8 cellular contexts compared by ENCODE assay signal in the genomic region with DNA sequence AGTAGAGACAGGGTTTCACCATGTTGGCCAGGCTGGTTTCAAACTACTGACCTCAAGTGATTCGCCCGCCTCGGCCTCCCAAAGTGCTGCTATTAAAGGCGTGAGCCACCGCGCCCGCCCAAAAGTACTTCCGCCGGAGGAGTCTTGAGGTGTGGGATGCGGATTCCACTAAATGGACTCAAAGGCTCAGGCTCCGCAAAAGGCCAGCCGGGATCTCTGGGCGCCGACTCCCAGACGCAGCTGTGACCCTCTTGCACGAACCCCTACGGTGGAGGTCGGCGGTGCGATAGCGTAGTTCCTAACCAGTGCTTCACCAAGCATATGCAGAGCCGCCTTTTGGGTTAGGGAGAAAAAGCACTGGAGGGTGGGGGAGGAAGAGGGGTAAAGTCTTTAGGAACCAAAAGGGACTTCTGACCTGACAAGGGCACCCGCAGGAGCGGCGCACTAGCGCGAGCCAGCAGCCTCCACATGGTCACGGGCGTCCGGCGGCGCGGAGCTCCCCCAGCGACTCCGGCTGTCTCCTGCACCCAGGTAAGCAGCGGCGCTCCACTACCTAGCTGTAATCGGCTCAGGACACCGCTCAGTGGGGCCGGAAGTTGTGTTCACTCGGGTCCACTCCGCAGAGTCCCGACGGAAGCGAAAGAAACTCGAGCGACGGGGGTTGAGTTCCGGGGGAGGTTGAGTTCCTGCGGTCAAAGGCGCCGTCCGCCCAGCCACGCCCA. TPM values are rescaled to one million over a fixed set of nuclear protein-coding genes. Genes with fewer than 3 reads are reported as not detected.
A peak's percentile ranks its signal among the peaks of the same experiment; 100 is the strongest.
DNase-seq lines count a peak whose midpoint lies in the region; ATAC-seq and TF ChIP-seq lines count a peak whose summit lies in the region.

A gene (minus strand): TSS at position 590 of the 722 bp plus-strand sequence. CDS start 120 bp downstream, at position 470.

- H3K36me3 Mint-ChIP-seq in activated T-helper 2 cell treated with anti-CD3 and anti-CD28 coated beads, Interferon-gamma antibody, Interleukin-2, Interleukin-4, amounts not matched to agents 10 μg/mL and 5 μg/mL and 100 μg/mL, durations not matched to agents 14 hours and 24 hours and 36 hours (ENCODE audit: low read depth) = peaks cover 29% of the 10 kb centered on the region
- H3K36me3 Mint-ChIP-seq in nephron progenitor cell (ENCODE audit: low read depth) = peaks cover 16% of the 10 kb centered on the region

- CTCF ChIA-PET in RWPE1 (lab: Yijun Ruan, JAX) = interaction anchor here (0.6 to 2.6 kb wide), 4 partner anchors 38 to 57 kb away, joined by 3 to 8 read pairs (median 4); no protein-coding TSS in a partner anchor

- H3K4me1 Mint-ChIP-seq in activated T-helper 2 cell treated with anti-CD3 and anti-CD28 coated beads, Interferon-gamma antibody, Interleukin-2, Interleukin-4, amounts not matched to agents 10 μg/mL and 5 μg/mL and 100 μg/mL, durations not matched to agents 14 hours and 24 hours and 36 hours (ENCODE audit: low read depth) = peaks cover 22% of the 10 kb centered on the region
- peaks cover 27% of the 10 kb centered on the region for H3K4me1 Mint-ChIP-seq in nephron progenitor cell
- peaks cover 34% of the 10 kb centered on the region for H3K4me1 Mint-ChIP-seq in stimulated activated naive CD8-positive, alpha-beta T cell treated with anti-CD3 and anti-CD28 coated beads, Interleukin-15, amount 100 ng/mL, for 72 hours

- H3K27ac Mint-ChIP-seq in activated T-helper 2 cell treated with anti-CD3 and anti-CD28 coated beads, Interferon-gamma antibody, Interleukin-2, Interleukin-4, amounts not matched to agents 10 μg/mL and 5 μg/mL and 100 μg/mL, durations not matched to agents 14 hours and 24 hours and 36 hours = peak within 1 kb of the TSS; percentile 84
- H3K27ac Mint-ChIP-seq in nephron progenitor cell = peak within 1 kb of the TSS; percentile 98
- H3K27ac Mint-ChIP-seq in stimulated activated naive CD8-positive, alpha-beta T cell treated with anti-CD3 and anti-CD28 coated beads, Interleukin-15, amount 100 ng/mL, for 72 hours = peak within 1 kb of the TSS; percentile 93 to 98

- no peaks in the 10 kb centered on the region for H3K9me3 Mint-ChIP-seq in activated T-helper 2 cell treated with anti-CD3 and anti-CD28 coated beads, Interferon-gamma antibody, Interleukin-2, Interleukin-4, amounts not matched to agents 10 μg/mL and 5 μg/mL and 100 μg/mL, durations not matched to agents 14 hours and 24 hours and 36 hours
- H3K9me3 Mint-ChIP-seq in nephron progenitor cell = no peaks in the 10 kb centered on the region
- H3K9me3 Mint-ChIP-seq in stimulated activated naive CD8-positive, alpha-beta T cell treated with anti-CD3 and anti-CD28 coated beads, Interleukin-15, amount 100 ng/mL, for 72 hours = peaks cover 5 to 7% of the 10 kb centered on the region in 2 donors

- peak within 1 kb of the TSS; percentile 94 for H3K4me3 Mint-ChIP-seq in activated T-helper 2 cell treated with anti-CD3 and anti-CD28 coated beads, Interferon-gamma antibody, Interleukin-2, Interleukin-4, amounts not matched to agents 10 μg/mL and 5 μg/mL and 100 μg/mL, durations not matched to agents 14 hours and 24 hours and 36 hours (ENCODE audit: low read depth)
- peak within 1 kb of the TSS; percentile 95 for H3K4me3 Mint-ChIP-seq in nephron progenitor cell
- H3K4me3 Mint-ChIP-seq in stimulated activated naive CD8-positive, alpha-beta T cell treated with anti-CD3 and anti-CD28 coated beads, Interleukin-15, amount 100 ng/mL, for 72 hours = peak within 1 kb of the TSS; percentile 83 to 96

- intact Hi-C loops in activated T-helper 2 cell treated with anti-CD3 and anti-CD28 coated beads, Interferon-gamma antibody, Interleukin-2, Interleukin-4, amounts not matched to agents 10 μg/mL and 5 μg/mL and 100 μg/mL, durations not matched to agents 14 hours and 24 hours and 36 hours (cut with micrococcal nuclease) = loop anchor here (1.0 to 2.0 kb wide), 5 partner anchors 48 to 260 kb away; a partner anchor contains a TSS

- DNase-seq in ELR (ENCODE audit: low read depth) (peak; percentile 93), H4 (ENCODE audit: low spot score) (peak; percentile 74), LNCaP clone FGC (ENCODE audit: low read depth) (peak; percentile 87), RWPE1 (ENCODE audit: low spot score) (peak; percentile 89), fibroblast of the aortic adventitia (ENCODE audit: low read depth) (peak; percentile 90), nephron progenitor cell (peak; percentile 87)
- peak; percentile 85 for DNase-seq in activated T-helper 2 cell treated with anti-CD3 and anti-CD28 coated beads, Interferon-gamma antibody, Interleukin-2, Interleukin-4, amounts not matched to agents 10 μg/mL and 5 μg/mL and 100 μg/mL, durations not matched to agents 14 hours and 24 hours and 36 hours (ENCODE audit: low spot score)
- DNase-seq in stimulated activated naive CD8-positive, alpha-beta T cell treated with anti-CD3 and anti-CD28 coated beads, Interleukin-15, amount 100 ng/mL, for 72 hours = peak; percentile 87 to 92

- peak; percentile 99 for ATAC-seq in stimulated activated naive CD8-positive, alpha-beta T cell treated with anti-CD3 and anti-CD28 coated beads, Interleukin-15, amount 100 ng/mL, for 72 hours

- H3K27me3 Mint-ChIP-seq in activated T-helper 2 cell treated with anti-CD3 and anti-CD28 coated beads, Interferon-gamma antibody, Interleukin-2, Interleukin-4, amounts not matched to agents 10 μg/mL and 5 μg/mL and 100 μg/mL, durations not matched to agents 14 hours and 24 hours and 36 hours (ENCODE audit: low read depth) = no peaks in the 10 kb centered on the region
- H3K27me3 Mint-ChIP-seq in nephron progenitor cell (ENCODE audit: low read depth, poor library complexity) = no peaks in the 10 kb centered on the region
- H3K27me3 Mint-ChIP-seq in stimulated activated naive CD8-positive, alpha-beta T cell treated with anti-CD3 and anti-CD28 coated beads, Interleukin-15, amount 100 ng/mL, for 72 hours = no peaks in the 10 kb centered on the region

- H3K4me3 ChIP-seq in LNCaP clone FGC (ENCODE audit: low read depth, low read length) (peak within 1 kb of the TSS; percentile 89), fibroblast of the aortic adventitia (ENCODE audit: low read depth, low read length) (peak within 1 kb of the TSS; percentile 100)

- peak within 1 kb of the TSS; percentile 83 for H3K27ac ChIP-seq in RWPE1

- TF ChIP-seq CTCF in LNCaP clone FGC (IDR thresholded peaks at IDR 0.05; ENCODE audit: control insufficient read depth, extremely low read depth, insufficient read depth) (peak; percentile 34), RWPE1 (conservative IDR thresholded peaks at IDR 0.05; ENCODE audit: low read depth) (peak; percentile 37; the same call in 1 of the 2 replicates), fibroblast of the aortic adventitia (IDR thresholded peaks at IDR 0.05; ENCODE audit: insufficient read depth, low read length) (no peak), nephron progenitor cell (IDR thresholded peaks at IDR 0.05) (no peak)

- POLR2A ChIA-PET in RWPE1 (lab: Yijun Ruan, JAX; ENCODE audit: low non-redundant PET) = interaction anchor here (0.8 kb wide), 1 partner anchor 55 kb away, joined by 4 read pairs; a partner anchor contains a TSS

RNA-seq across cellular contexts. Expression of the gene that starts here (rescaled TPM):
- total RNA-seq in H4 (2014; rRNA removed; shearing (Covaris generic)) = 62.1 and 64.8 TPM in 2 replicates
- total RNA-seq in activated T-helper 2 cell treated with anti-CD3 and anti-CD28 coated beads, Interferon-gamma antibody, Interleukin-2, Interleukin-4, amounts not matched to agents 10 μg/mL and 5 μg/mL and 100 μg/mL, durations not matched to agents 14 hours and 24 hours and 36 hours = 87.7 and 90.4 TPM in 2 replicates
- 25.7 and 29.3 TPM in 2 replicates for total RNA-seq in fibroblast of the aortic adventitia (ENCODE audit: low replicate concordance)

Comparison
In these comparisons a context has a peak if more than half of its experiments do, and no peak if none do; other contexts are left out.
1. Peak in every context shown above with its lines: DNase-seq, ATAC-seq, H3K4me3 ChIP-seq and H3K27ac ChIP-seq.
2. CTCF ChIP-seq: peak in LNCaP clone FGC (single experiment) and RWPE1 (single experiment); none in fibroblast of the aortic adventitia (single experiment) and nephron progenitor cell (single experiment).